In the genomic region with DNA sequence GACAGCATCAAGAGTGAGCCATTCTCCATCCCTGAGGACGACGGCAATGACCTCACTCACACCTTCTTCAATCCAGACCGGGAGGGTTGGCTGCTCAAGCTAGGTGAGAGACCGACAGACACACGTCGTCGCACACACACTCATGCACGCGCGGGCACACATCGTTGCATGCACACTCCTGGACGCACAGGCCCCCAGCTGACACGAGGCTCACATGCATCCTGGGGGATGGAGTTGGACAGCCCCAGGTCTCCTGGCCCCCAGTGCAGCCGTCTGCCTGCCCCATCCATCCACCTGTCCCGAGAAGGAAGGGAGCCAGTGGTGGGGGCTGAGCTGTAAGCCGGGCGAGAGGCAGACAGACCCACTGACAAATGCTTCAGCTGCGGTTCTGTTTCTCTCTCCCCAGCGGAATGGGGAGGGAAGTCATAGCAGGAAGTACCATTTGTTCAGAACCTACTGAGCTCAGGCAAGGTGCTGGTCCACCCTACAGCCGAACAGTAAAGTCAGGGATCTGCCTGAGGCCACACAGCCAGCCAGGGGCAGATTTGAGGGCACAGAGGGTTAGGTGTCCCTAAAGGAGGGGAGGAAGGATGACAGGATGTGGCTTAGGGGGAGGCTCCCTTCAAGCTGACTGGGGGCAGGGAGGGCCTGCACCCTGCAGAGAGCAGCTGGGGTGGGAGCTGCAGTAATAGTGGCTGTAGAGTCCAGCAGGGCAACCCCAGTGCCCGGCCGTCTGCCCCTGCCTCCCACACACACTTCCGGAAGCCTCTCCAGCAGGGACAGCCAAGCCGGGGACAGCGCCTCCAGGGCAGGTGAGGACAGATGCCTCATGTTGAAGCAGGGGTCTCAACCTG, we compare ENCODE assay signal across 10 cellular contexts. TPM values are rescaled to one million over a fixed set of nuclear protein-coding genes. Genes with fewer than 3 reads are reported as not detected.
DNase-seq lines count a peak whose midpoint lies in the region; ATAC-seq and TF ChIP-seq lines count a peak whose summit lies in the region.
"Had no signal": no experiment of that assay in that cellular context is flagged by ENCODE, and none has a peak within 500 bp of the region (broad histone marks: within the 10 kb centered on the region; RNA-seq: fewer than 3 reads in every experiment).

No MANE protein-coding gene starts in this region.

- 70 to 73% methylated on average over 25 of the region's 25 CpGs for WGBS in GM23248 (ENCODE audit: low coverage in 1 of 2, low lambda C conversion rate in 2 of 2, missing lambda C conversion rate in 2 of 2), 2 experiments

- peak; percentile 31 to 51 for ATAC-seq in naive thymus-derived CD8-positive, alpha-beta T cell
- no peak for ATAC-seq in GM21825 (IDR thresholded peaks at IDR 0.05; ENCODE audit: unreplicated experiment)

- no peaks in the 10 kb centered on the region for H3K36me3 ChIP-seq in KOPT-K1 (ENCODE audit: insufficient read depth, low read length)
- H3K36me3 ChIP-seq in GM23248 (ENCODE audit: low read depth), result no peaks in the 10 kb centered on the region
- H3K36me3 ChIP-seq: SJCRH30 had no signal

- H3K9me2 ChIP-seq in GM23248 (ENCODE audit: insufficient read depth), result no peaks in the 10 kb centered on the region

- peaks cover 0 to 47% (median 14%) of the 10 kb centered on the region in 3 donors for H3K36me3 Mint-ChIP-seq in naive thymus-derived CD8-positive, alpha-beta T cell

- H4K20me1 ChIP-seq in GM23248 (ENCODE audit: insufficient read depth), result no peaks in the 10 kb centered on the region

- POLR2A ChIA-PET in GM10248 (lab: Yijun Ruan, JAX), result interaction anchor here (1.0 kb wide), 1 partner anchor 67 kb away, joined by 4 read pairs; no protein-coding TSS in a partner anchor
- POLR2A ChIA-PET in naive thymus-derived CD8-positive, alpha-beta T cell (lab: Charles Lee), result interaction anchor here (0.7 to 9.6 kb wide), 19 partner anchors 9 to 299 kb away, joined by 3 to 141 read pairs (median 5); partner anchors contain the start of genes CYTH4, MFNG and RAC2

- H3K4me2 ChIP-seq in GM23248 (ENCODE audit: unreplicated experiment), result no peak overlapping the region

- H3K27me3 Mint-ChIP-seq in naive thymus-derived CD8-positive, alpha-beta T cell, result no peaks in the 10 kb centered on the region

- H3K4me3 ChIP-seq in GM23248, result no peak overlapping the region
- H3K4me3 ChIP-seq: SJCRH30 had no signal

- peak overlapping the region; percentile 63 to 91 (median 84) for H3K4me3 Mint-ChIP-seq in naive thymus-derived CD8-positive, alpha-beta T cell

- H3K27ac ChIP-seq in KOPT-K1 (ENCODE audit: low read depth, low read length, poor library complexity, severe bottlenecking) (peak overlapping the region; percentile 60), GM23248 (no peak overlapping the region)
- H3K27ac ChIP-seq: SJCRH30 had no signal

- no peaks in the 10 kb centered on the region for H3K79me2 ChIP-seq in GM23248 (ENCODE audit: insufficient read depth)

- no peaks in the 10 kb centered on the region for H3K9me3 Mint-ChIP-seq in naive thymus-derived CD8-positive, alpha-beta T cell

- H3K9me3 ChIP-seq in KOPT-K1 (ENCODE audit: insufficient read depth, low read length, poor library complexity, severe bottlenecking) (no peaks in the 10 kb centered on the region), GM23248 (ENCODE audit: low read depth) (no peaks in the 10 kb centered on the region)
- H3K9me3 ChIP-seq: SJCRH30 had no signal

- H3K4me1 Mint-ChIP-seq in naive thymus-derived CD8-positive, alpha-beta T cell, result peaks cover 44 to 97% (median 89%) of the 10 kb centered on the region in 4 donors

- no peak overlapping the region for H2AFZ ChIP-seq in GM23248

- H3F3A ChIP-seq in GM23248 (ENCODE audit: insufficient read depth), result peaks cover 26% of the 10 kb centered on the region

- H3K9ac ChIP-seq in GM23248, result no peak overlapping the region

- TF ChIP-seq CTCF in GM10248 (IDR thresholded peaks at IDR 0.05; ENCODE audit: control extremely low read depth, extremely low read depth, low read depth, missing control alignments), result no peak

- peak overlapping the region; percentile 71 to 100 (median 96) for H3K27ac Mint-ChIP-seq in naive thymus-derived CD8-positive, alpha-beta T cell

- in situ Hi-C loops in GM23248 (cut with MboI), result loop anchor here (10.0 kb wide), 1 partner anchor 145 kb away; no protein-coding TSS in a partner anchor

- no peaks in the 10 kb centered on the region for H3K27me3 ChIP-seq in GM23248 (replicated peaks; ENCODE audit: insufficient read depth)
- H3K27me3 ChIP-seq: SJCRH30 had no signal

- CTCF ChIA-PET in GM10248 (lab: Yijun Ruan, JAX), result interaction anchor here (0.9 to 3.7 kb wide), 5 partner anchors 28 to 147 kb away, joined by 3 to 26 read pairs (median 3); no protein-coding TSS in a partner anchor

- peaks cover 34% of the 10 kb centered on the region for H3K4me1 ChIP-seq in GM23248 (ENCODE audit: insufficient read depth)
- H3K4me1 ChIP-seq: SJCRH30 had no signal

- peak; percentile 65 for DNase-seq in GM10248 (ENCODE audit: extremely low spot score)
- DNase-seq in activated CD8-positive, alpha-beta memory T cell treated with anti-CD3 and anti-CD28 coated beads, Interleukin-2, amount 50 U/mL, for 4 hours, result peak; percentile 32
- DNase-seq in naive thymus-derived CD8-positive, alpha-beta T cell, result peak in 8 of 10 donors; percentile 39 to 77 (median 62)
- DNase-seq in GM23248, result no peak
- no peak for DNase-seq in pons (ENCODE audit: low spot score)
- no peak for DNase-seq in DMS 273 treated with DMSO at 0.1 percent for 48 hours (lab: John Stamatoyannopoulos, UW)
- DNase-seq: SJCRH30 had no signal

RNA-seq across cellular contexts. Expression of gene CYTH4, which starts 27.1 kb away (rescaled TPM):
- total RNA-seq in naive thymus-derived CD8-positive, alpha-beta T cell, result 100 to 1,000 TPM; 177 to 193 TPM
- 10 to 100 TPM; 48.9 to 60.8 (median 54.6) TPM for polyA plus RNA-seq in naive thymus-derived CD8-positive, alpha-beta T cell
- total RNA-seq in GM23248 (2014; rRNA removed; shearing (Covaris generic)), result not detected in 2 replicates
- polyA plus RNA-seq in GM23248 (2016; fragmentation: Nextera tagmentation; extraction: Ambion mirVana), result not detected in 2 replicates
- total RNA-seq: endothelial cell of umbilical vein, SJCRH30 had no signal

Comparison
In these comparisons a context has a peak if more than half of its experiments do, and no peak if none do; other contexts are left out.
1. DNase-seq: peak in GM10248 (single experiment), activated CD8-positive, alpha-beta memory T cell treated with anti-CD3 and anti-CD28 coated beads, Interleukin-2, amount 50 U/mL, for 4 hours (single experiment) and naive thymus-derived CD8-positive, alpha-beta T cell (8 of 10); none in GM23248 (single experiment), pons (single experiment) and DMS 273 treated with DMSO at 0.1 percent for 48 hours (single experiment).
2. RNA of gene CYTH4, which starts 27.1 kb away (total RNA-seq): 177 to 193 TPM in naive thymus-derived CD8-positive, alpha-beta T cell; not detected in GM23248; every median in the first group is over 100 times any median in the second.